9 cellular contexts compared by ENCODE assay signal in the genomic region with DNA sequence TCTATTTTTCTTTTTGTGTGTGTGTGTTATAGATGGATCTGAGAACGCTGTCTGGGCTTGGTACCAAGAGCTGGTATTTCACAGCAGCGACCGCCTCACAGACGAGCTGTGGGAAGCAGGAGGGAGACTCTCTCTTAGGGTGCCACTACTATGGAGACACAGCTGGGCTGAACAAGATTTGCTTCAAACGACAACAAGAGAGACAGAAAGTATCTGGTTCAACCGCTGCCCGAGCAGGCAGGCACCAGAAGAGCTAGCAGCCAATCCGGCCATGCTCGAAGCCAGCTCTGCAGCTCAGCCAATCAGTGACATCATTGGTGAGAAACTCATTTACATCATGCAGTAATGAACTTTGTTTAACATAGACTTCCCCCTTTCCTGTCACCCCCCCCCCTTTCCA.
DNase-seq lines count a peak whose midpoint lies in the region; TF ChIP-seq lines count a peak whose summit lies in the region.
"Had no signal": no experiment of that assay in that cellular context is flagged by ENCODE, and none has a peak within 500 bp of the region (broad histone marks: within the 10 kb centered on the region; RNA-seq: fewer than 3 reads in every experiment).

No MANE protein-coding gene starts in this region.

- DNase-seq in M059J (ENCODE audit: low read depth): peak; percentile 65
- DNase-seq in midbrain (lab: John Stamatoyannopoulos, UW): peak; percentile 87
- DNase-seq in tibial artery: no peak
- DNase-seq in NCI-H226: no peak
- DNase-seq in GM19240 (ENCODE audit: insufficient read length, low spot score): no peak
- DNase-seq in activated naive CD4-positive, alpha-beta T cell (lab: John Stamatoyannopoulos, UW): no peak
- DNase-seq: naive B cell, RPMI8226 had no signal

- H3K9me3 Mint-ChIP-seq in brain: peaks cover 0 to 1% (median under 1%) of the 10 kb centered on the region in 5 experiments
- H3K9me3 Mint-ChIP-seq: naive B cell had no signal

- no peaks in the 10 kb centered on the region for H3K36me3 ChIP-seq in tibial artery

- H3K27ac Mint-ChIP-seq in brain: peak overlapping the region; percentile 91 to 98 (median 98)
- H3K27ac Mint-ChIP-seq: naive B cell had no signal

- no peaks in the 10 kb centered on the region for H3K27me3 ChIP-seq in tibial artery

- H3K36me3 Mint-ChIP-seq in brain: no peaks in the 10 kb centered on the region
- H3K36me3 Mint-ChIP-seq: naive B cell had no signal

- H3K4me1 Mint-ChIP-seq in brain: peaks cover 81% of the 10 kb centered on the region
- H3K4me1 Mint-ChIP-seq: naive B cell had no signal

- TF ChIP-seq CTCF in brain (conservative IDR thresholded peaks at IDR 0.05): no peak
- no peak for TF ChIP-seq CTCF in tibial artery (IDR thresholded peaks at IDR 0.05)

- H3K27ac ChIP-seq in tibial artery: no peak overlapping the region

- H3K4me1 ChIP-seq in tibial artery: no peaks in the 10 kb centered on the region

- H3K27me3 Mint-ChIP-seq in brain: peaks cover 3% of the 10 kb centered on the region
- H3K27me3 Mint-ChIP-seq: naive B cell had no signal

- intact Hi-C loops in tibial artery (cut with DNase I; ENCODE audit: low total_unique reads): no loop called here

- H3K4me3 Mint-ChIP-seq in brain: peak overlapping the region; percentile 83 to 96 (median 87)
- H3K4me3 Mint-ChIP-seq: naive B cell had no signal

- H3K9me3 ChIP-seq in tibial artery: no peaks in the 10 kb centered on the region

- peak overlapping the region; percentile 38 to 40 for H3K4me3 ChIP-seq in tibial artery

Comparison
In these comparisons a context has a peak if more than half of its experiments do, and no peak if none do; other contexts are left out.
1. DNase-seq: peak in M059J (single experiment) and midbrain (single experiment); none in tibial artery (0 of 2), NCI-H226 (single experiment), GM19240 (single experiment) and activated naive CD4-positive, alpha-beta T cell (0 of 4).